Comparison of ENCODE assay signal across 9 cellular contexts in genomic region chr13:51785592-51786424, GRCh38. TPM values are rescaled to one million over a fixed set of nuclear protein-coding genes. Genes with fewer than 3 reads are reported as not detected.
DNase-seq lines count a peak whose midpoint lies in the region; ATAC-seq, FAIRE-seq and TF ChIP-seq lines count a peak whose summit lies in the region.
"Had no signal": no experiment of that assay in that cellular context is flagged by ENCODE, and none has a peak within 500 bp of the region (broad histone marks: within the 10 kb centered on the region; RNA-seq: fewer than 3 reads in every experiment).

No MANE protein-coding gene starts in this region.

- TF ChIP-seq EP300 in ovary (IDR thresholded peaks at IDR 0.05) = no peak

- H3K9ac ChIP-seq in colonic mucosa (ENCODE audit: low read depth in 2 of 2, low read length in 2 of 2) (no peak overlapping the region), kidney (ENCODE audit: low read length in 2 of 2) (peak overlapping the region in 1 of 2 donors; percentile 26)

- H3K4me1 ChIP-seq in colonic mucosa = no peaks in the 10 kb centered on the region
- H3K4me1 ChIP-seq in ovary (ENCODE audit: insufficient read depth) = peaks cover 15% of the 10 kb centered on the region
- no peaks in the 10 kb centered on the region for H3K4me1 ChIP-seq in kidney (ENCODE audit: control insufficient read depth in 1 of 2, insufficient read depth in 1 of 2, low read depth in 1 of 2, low read length in 2 of 2)

- intact Hi-C loops in colonic mucosa (cut with DNase I) = no loop called here
- intact Hi-C loops in ovary (cut with DNase I) = no loop called here
- intact Hi-C loops in kidney (cut with DNase I) = no loop called here

- ATAC-seq in HG03520 (IDR thresholded peaks at IDR 0.05; ENCODE audit: unreplicated experiment) (no peak), GM19397 (IDR thresholded peaks at IDR 0.05; ENCODE audit: unreplicated experiment) (no peak), GM21526 (IDR thresholded peaks at IDR 0.05; ENCODE audit: low FRiP score, unreplicated experiment) (no peak)

- no peaks in the 10 kb centered on the region for H3K9me3 ChIP-seq in colonic mucosa
- no peaks in the 10 kb centered on the region for H3K9me3 ChIP-seq in ovary
- no peaks in the 10 kb centered on the region for H3K9me3 ChIP-seq in kidney (ENCODE audit: control insufficient read depth in 1 of 2, low read length in 2 of 2)

- H3K4me3 ChIP-seq in colonic mucosa (no peak overlapping the region), ovary (no peak overlapping the region), kidney (ENCODE audit: low read length in 2 of 2) (no peak overlapping the region)

- H3K27me3 ChIP-seq in colonic mucosa (no peaks in the 10 kb centered on the region), ovary (no peaks in the 10 kb centered on the region)

- peak; percentile 45 for DNase-seq in DMS53 (lab: John Stamatoyannopoulos, UW)
- DNase-seq in NCI-H2107 (lab: John Stamatoyannopoulos, UW) = peak; percentile 80
- DNase-seq in colonic mucosa = peak; percentile 26
- DNase-seq in ovary = peak; percentile 53 to 72 (median 61)
- DNase-seq in kidney = no peak

- no peak for TF ChIP-seq POLR2A in ovary (IDR thresholded peaks at IDR 0.05)

- H3K36me3 ChIP-seq in colonic mucosa (no peaks in the 10 kb centered on the region), ovary (no peaks in the 10 kb centered on the region), kidney (ENCODE audit: control insufficient read depth in 1 of 2, insufficient read depth in 2 of 2, low read length in 2 of 2) (peaks cover 0 to 5% of the 10 kb centered on the region in 2 donors)

- TF ChIP-seq CTCF in colonic mucosa (IDR thresholded peaks at IDR 0.05) (no peak), ovary (IDR thresholded peaks at IDR 0.05) (no peak), kidney (IDR thresholded peaks at IDR 0.05; ENCODE audit: borderline replicate concordance, extremely low read depth, insufficient read depth) (no peak)

- WGBS in ovary, 3 donors = 19 to 29% (median 26%) methylated on average over 13 of the region's 13 CpGs

- no peak overlapping the region for H3K27ac ChIP-seq in colonic mucosa
- H3K27ac ChIP-seq in ovary = peak overlapping the region; percentile 72 to 75
- H3K27ac ChIP-seq in kidney (ENCODE audit: low read depth in 2 of 2, low read length in 2 of 2) = no peak overlapping the region

- FAIRE-seq in kidney (lab: Jason Lieb, UNC) = no peak
- FAIRE-seq: colon had no signal

RNA-seq across cellular contexts. Expression of gene DHRS12, which starts 18.2 kb away (rescaled TPM):
- total RNA-seq in colonic mucosa (10 to 100 TPM in 1 of 2 donors, 1 to 10 TPM in 1; 6.6 to 12.4 TPM), ovary (10 to 100 TPM in 6 of 7 donors, 1 to 10 TPM in 1; 9.7 to 19.7 (median 16.2) TPM), kidney (20.4 TPM)
- polyA plus RNA-seq in ovary (10 to 100 TPM; 24.9 to 29.1 TPM), kidney (ENCODE audit: insufficient read depth, low read depth, low replicate concordance) (36.1 TPM)

RNA-seq across cellular contexts. Expression of gene TMEM272, which starts 59.2 kb away (rescaled TPM):
- total RNA-seq in colonic mucosa (under 1 TPM in 1 of 2 donors, not detected in 1; 0.12 TPM), ovary (under 1 TPM in 6 of 7 donors, not detected in 1; 0.05 to 0.28 (median 0.12) TPM), kidney (0.19 TPM)
- polyA plus RNA-seq in ovary (under 1 TPM in 1 of 2 donors, not detected in 1; 0.07 TPM), kidney (ENCODE audit: insufficient read depth, low read depth, low replicate concordance) (0.28 TPM)

Comparison
In these comparisons a context has a peak if more than half of its experiments do, and no peak if none do; other contexts are left out.
1. H3K27ac ChIP-seq: peak in ovary (2 of 2); none in colonic mucosa (single experiment) and kidney (0 of 2).